Comparison of ENCODE assay signal across 8 cellular contexts in the genomic region with DNA sequence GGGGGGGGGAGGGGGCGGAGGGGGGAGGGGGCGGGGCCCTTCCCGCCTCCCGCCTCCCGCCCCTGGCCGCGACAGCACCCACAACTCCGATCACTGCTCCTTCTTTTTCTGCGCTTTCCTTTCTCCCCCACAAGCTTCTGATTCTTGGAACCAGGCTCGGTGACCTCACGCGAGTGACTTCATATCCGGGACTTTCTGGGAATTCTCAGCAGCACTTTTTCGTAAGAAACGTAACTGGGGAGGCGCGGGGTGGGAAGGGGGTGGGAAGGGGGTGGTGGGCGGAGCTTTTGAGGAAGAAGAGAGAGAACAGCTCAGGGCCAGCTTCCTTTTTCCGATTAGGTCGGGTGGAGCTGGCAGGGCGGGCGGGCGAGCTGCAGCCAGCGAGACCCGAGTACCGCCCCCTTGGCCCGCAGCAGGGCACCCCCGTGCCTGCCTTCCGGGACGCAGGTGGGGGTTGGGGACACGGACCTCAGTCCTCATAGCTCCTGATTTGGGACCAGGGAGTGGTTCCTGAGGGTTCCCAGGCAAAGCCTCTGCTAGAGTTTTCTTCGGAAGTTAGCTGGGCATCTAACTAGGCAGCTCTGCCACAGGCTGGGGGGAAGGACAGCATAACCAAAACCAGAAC. TPM values are rescaled to one million over a fixed set of nuclear protein-coding genes. Genes with fewer than 3 reads are reported as not detected.
DNase-seq lines count a peak whose midpoint lies in the region; ATAC-seq, FAIRE-seq and TF ChIP-seq lines count a peak whose summit lies in the region.

No MANE protein-coding gene starts in this region.

- no peak for TF ChIP-seq CTCF in GM13977 (IDR thresholded peaks at IDR 0.05; ENCODE audit: extremely low read depth, insufficient read depth, missing control alignments)
- TF ChIP-seq CTCF in fibroblast of villous mesenchyme (IDR thresholded peaks at IDR 0.05; ENCODE audit: insufficient read depth, low read depth, low read length) = no peak
- no peak for TF ChIP-seq CTCF in nephron (IDR thresholded peaks at IDR 0.05; ENCODE audit: unreplicated experiment in 3 of 3)

- FAIRE-seq in HTR-8/SVneo (lab: Jason Lieb, UNC) = no peak

- H3K9me3 Mint-ChIP-seq in nephron = peaks cover 6% of the 10 kb centered on the region

- in situ Hi-C loops in GM13977 (cut with MboI; ENCODE audit: low pct_unique_long_range_greater_than_20kb, low sequenced_read_pairs, unreplicated experiment) = loop anchor here (25.0 kb wide), 1 partner anchor 209 kb away; a partner anchor contains a TSS

- H3K27ac Mint-ChIP-seq in nephron = peak overlapping the region; percentile 93 to 97 (median 96)

- H3K4me1 Mint-ChIP-seq in nephron = peaks cover 64% of the 10 kb centered on the region

- H3K4me3 Mint-ChIP-seq in nephron = peak overlapping the region; percentile 75 to 83 (median 78)

- ATAC-seq in HG02973 (IDR thresholded peaks at IDR 0.05; ENCODE audit: unreplicated experiment) = no peak

- DNase-seq in GM13977 (ENCODE audit: low spot score) (peak; percentile 77), HTR-8/SVneo (ENCODE audit: insufficient read length, low spot score) (peak; percentile 78), activated gamma-delta T cell (lab: John Stamatoyannopoulos, UW) (peak; percentile 41), fibroblast of villous mesenchyme (ENCODE audit: low read depth) (peak; percentile 98)
- peak; percentile 25 to 75 (median 48) for DNase-seq in stimulated activated naive CD4-positive, alpha-beta T cell (lab: John Stamatoyannopoulos, UW)

- H3K4me3 ChIP-seq in fibroblast of villous mesenchyme (ENCODE audit: low read depth, low read length) = peak overlapping the region; percentile 51

- H3K27me3 Mint-ChIP-seq in nephron (ENCODE audit: low read depth) = no peaks in the 10 kb centered on the region

- TF ChIP-seq POLR2A in Raji (IDR thresholded peaks at IDR 0.05; ENCODE audit: insufficient read depth, low read depth, low read length) = peak; percentile 55

- H3K36me3 Mint-ChIP-seq in nephron (ENCODE audit: low read depth) = no peaks in the 10 kb centered on the region

RNA-seq across cellular contexts. Expression of a gene that starts 14.6 kb away (rescaled TPM):
- total RNA-seq in fibroblast of villous mesenchyme = under 0.01 TPM in 1 of 2 replicates, not detected in the other

RNA-seq across cellular contexts. Expression of a gene that starts 24.4 kb away (rescaled TPM):
- 16.8 and 20.7 TPM in 2 replicates for total RNA-seq in fibroblast of villous mesenchyme

Comparison
In these comparisons a context has a peak if more than half of its experiments do, and no peak if none do; other contexts are left out.
1. DNase-seq: peak in every context shown above with its lines; median percentile 98 in fibroblast of villous mesenchyme; 78 in HTR-8/SVneo; 77 in GM13977; 48 in stimulated activated naive CD4-positive, alpha-beta T cell; 41 in activated gamma-delta T cell.